Comparison of ENCODE assay signal across 23 cellular contexts in genomic region chr1:86821956-86822355, GRCh38.
"Had no signal": no experiment of that assay in that cellular context is flagged by ENCODE, and none has a peak within 500 bp of the region (broad histone marks: within the 10 kb centered on the region; RNA-seq: fewer than 3 reads in every experiment).

No MANE protein-coding gene starts in this region.

- H3K4me1 Mint-ChIP-seq: activated T-helper 17 cell treated with anti-CD3 and anti-CD28 coated beads, Interleukin-2, amount 50 U/mL, for 72 hours had no signal

- H3K9me3 ChIP-seq: body of pancreas, colonic mucosa had no signal

- H3K4me3 Mint-ChIP-seq: activated B cell treated with CpG ODN at 0.5 μM for 24 hours; activated CD8-positive, alpha-beta T cell treated with anti-CD3 and anti-CD28 coated beads for 36 hours; activated naive CD8-positive, alpha-beta T cell; activated T-cell treated with anti-CD3 and anti-CD28 coated beads, Interleukin-2, amount 50 U/mL, for 4 hours; activated T-helper 17 cell treated with anti-CD3 and anti-CD28 coated beads, Interleukin-2, amount 50 U/mL, for 72 hours had no signal

- H3K27me3 ChIP-seq: body of pancreas, colonic mucosa had no signal

- DNase-seq: activated B cell treated with CpG ODN at 0.5 μM for 24 hours; activated CD4-positive, alpha-beta T cell treated with anti-CD3 and anti-CD28 coated beads for 48 hours; activated CD4-positive, alpha-beta T cell treated with anti-CD3 and anti-CD28 coated beads, Interleukin-2, amount 50 U/mL, for 1 hour; activated CD4-positive, alpha-beta T cell treated with anti-CD3 and anti-CD28 coated beads, Interleukin-2, amount 50 U/mL, for 48 hours; activated CD8-positive, alpha-beta memory T cell treated with anti-CD3 and anti-CD28 coated beads for 24 hours; activated CD8-positive, alpha-beta T cell treated with anti-CD3 and anti-CD28 coated beads for 36 hours; activated effector memory CD4-positive, alpha-beta T cell treated with Interleukin-2 at 50 U/mL for 16 hours; activated gamma-delta T cell treated with Interleukin-2 at 50 U/mL for 16 hours; activated naive CD4-positive, alpha-beta T cell treated with anti-CD3 and anti-CD28 coated beads, Interleukin-2, amount 50 U/mL, for 16 hours; activated naive CD4-positive, alpha-beta T cell treated with Interleukin-2 at 50 U/mL for 16 hours; activated T-cell treated with anti-CD3 and anti-CD28 coated beads, Interleukin-2, amount 50 U/mL, for 4 hours; amygdala; aorta; body of pancreas; central memory CD4-positive, alpha-beta T cell; cerebellar nuclear complex; colonic mucosa; effector CD8-positive, alpha-beta T cell; foreskin fibroblast; T-helper 2 cell had no signal

- H3K9me3 Mint-ChIP-seq: activated B cell treated with CpG ODN at 0.5 μM for 24 hours; activated CD8-positive, alpha-beta T cell treated with anti-CD3 and anti-CD28 coated beads for 36 hours; activated T-cell treated with anti-CD3 and anti-CD28 coated beads, Interleukin-2, amount 50 U/mL, for 4 hours; activated T-helper 17 cell treated with anti-CD3 and anti-CD28 coated beads, Interleukin-2, amount 50 U/mL, for 72 hours had no signal

- H3K36me3 ChIP-seq: colonic mucosa had no signal

- H3K4me3 ChIP-seq: body of pancreas, colonic mucosa had no signal

- H3K36me3 Mint-ChIP-seq: activated naive CD8-positive, alpha-beta T cell had no signal

- H3K4me1 ChIP-seq: body of pancreas, colonic mucosa had no signal

- H3K27ac Mint-ChIP-seq: activated B cell treated with CpG ODN at 0.5 μM for 24 hours; activated CD8-positive, alpha-beta T cell treated with anti-CD3 and anti-CD28 coated beads for 36 hours; activated naive CD8-positive, alpha-beta T cell; activated T-helper 17 cell treated with anti-CD3 and anti-CD28 coated beads, Interleukin-2, amount 50 U/mL, for 72 hours had no signal

- H3K27me3 Mint-ChIP-seq: activated B cell treated with CpG ODN at 0.5 μM for 24 hours had no signal

- H3K27ac ChIP-seq: body of pancreas, colonic mucosa, VCaP had no signal
